In genomic region chr14:99246536-99247083, GRCh38 we compare ENCODE assay signal across 10 cellular contexts. TPM values are rescaled to one million over a fixed set of nuclear protein-coding genes. Genes with fewer than 3 reads are reported as not detected.
DNase-seq lines count a peak whose midpoint lies in the region; ATAC-seq and TF ChIP-seq lines count a peak whose summit lies in the region.
"Had no signal": no experiment of that assay in that cellular context is flagged by ENCODE, and none has a peak within 500 bp of the region (broad histone marks: within the 10 kb centered on the region; RNA-seq: fewer than 3 reads in every experiment).

No MANE protein-coding gene starts in this region.

- no peak for ATAC-seq in Right ventricle myocardium superior (ENCODE audit: poor library complexity)
- peak; percentile 18 for ATAC-seq in mucosa of descending colon

- no peaks in the 10 kb centered on the region for H3K79me2 ChIP-seq in osteoblast (ENCODE audit: insufficient read depth, low read length)

- no peak for TF ChIP-seq POLR2A in vagina (IDR thresholded peaks at IDR 0.05)

- H3K27me3 ChIP-seq in left ventricle myocardium inferior (ENCODE audit: low read depth) (peaks cover 100% of the 10 kb centered on the region), colonic mucosa (peaks cover 9% of the 10 kb centered on the region), vagina (no peaks in the 10 kb centered on the region), osteoblast (ENCODE audit: insufficient read depth, low read length) (peaks cover 20% of the 10 kb centered on the region)

- no peak overlapping the region for H3K9ac ChIP-seq in colonic mucosa (ENCODE audit: low read depth in 2 of 2, low read length in 2 of 2)

- peak overlapping the region; percentile 43 for H3K4me3 ChIP-seq in left ventricle myocardium inferior
- peak overlapping the region; percentile 17 for H3K4me3 ChIP-seq in colonic mucosa
- H3K4me3 ChIP-seq in mucosa of descending colon, result no peak overlapping the region
- H3K4me3 ChIP-seq in vagina, result peak overlapping the region in 1 of 2 donors; percentile 21
- H3K4me3 ChIP-seq in osteoblast (ENCODE audit: insufficient read depth, low read length), result no peak overlapping the region

- H2AFZ ChIP-seq in osteoblast (ENCODE audit: low read length), result no peak overlapping the region

- DNase-seq in left ventricle myocardium inferior (no peak), Right ventricle myocardium superior (no peak), colonic mucosa (no peak), mucosa of descending colon (peak in 2 of 3 donors; percentile 33 to 59), vagina (ENCODE audit: extremely low spot score in 2 of 2) (no peak), NCI-H526 treated with DMSO at 0.1 percent for 48 hours (lab: John Stamatoyannopoulos, UW) (no peak), head of caudate nucleus (no peak), osteoblast (ENCODE audit: insufficient read length, low spot score, missing footprints) (no peak)
- DNase-seq: HCEC 1CT, NCI-H524 treated with DMSO at 0.1 percent for 48 hours had no signal

- intact Hi-C loops in left ventricle myocardium inferior (cut with micrococcal nuclease) (no loop called here), Right ventricle myocardium superior (cut with DNase I) (no loop called here), colonic mucosa (cut with DNase I) (no loop called here), mucosa of descending colon (cut with DNase I, micrococcal nuclease) (no loop called here), vagina (cut with DNase I) (no loop called here), head of caudate nucleus (cut with DNase I) (no loop called here)

- no peak overlapping the region for H3K4me2 ChIP-seq in osteoblast (ENCODE audit: insufficient read depth, low read length)

- H3K27ac ChIP-seq in left ventricle myocardium inferior (replicated peaks) (no peak overlapping the region), colonic mucosa (peak overlapping the region; percentile 22), vagina (peak overlapping the region; percentile 30), osteoblast (ENCODE audit: low read depth, low read length) (no peak overlapping the region)

- no peaks in the 10 kb centered on the region for H4K20me1 ChIP-seq in osteoblast (ENCODE audit: insufficient read depth, low read length)

- H3K36me3 ChIP-seq in left ventricle myocardium inferior, result no peaks in the 10 kb centered on the region
- no peaks in the 10 kb centered on the region for H3K36me3 ChIP-seq in colonic mucosa
- no peaks in the 10 kb centered on the region for H3K36me3 ChIP-seq in mucosa of descending colon (ENCODE audit: low read depth)
- H3K36me3 ChIP-seq in vagina, result no peaks in the 10 kb centered on the region
- H3K36me3 ChIP-seq in osteoblast (ENCODE audit: insufficient read depth, low read length), result no peaks in the 10 kb centered on the region

- TF ChIP-seq CTCF in left ventricle myocardium inferior (IDR thresholded peaks at IDR 0.05; ENCODE audit: borderline replicate concordance) (no peak), colonic mucosa (IDR thresholded peaks at IDR 0.05) (no peak), mucosa of descending colon (IDR thresholded peaks at IDR 0.05) (no peak), vagina (IDR thresholded peaks at IDR 0.05) (no peak), osteoblast (IDR thresholded peaks at IDR 0.05; ENCODE audit: extremely low read depth, low read depth, low read length) (no peak)

- H3K9me3 ChIP-seq in left ventricle myocardium inferior (replicated peaks) (no peaks in the 10 kb centered on the region), colonic mucosa (no peaks in the 10 kb centered on the region), mucosa of descending colon (no peaks in the 10 kb centered on the region), vagina (no peaks in the 10 kb centered on the region), osteoblast (ENCODE audit: low read depth, low read length) (no peaks in the 10 kb centered on the region)

- H3K4me1 ChIP-seq in left ventricle myocardium inferior (peaks cover 16% of the 10 kb centered on the region), colonic mucosa (no peaks in the 10 kb centered on the region), mucosa of descending colon (ENCODE audit: low read depth) (peaks cover 3% of the 10 kb centered on the region), vagina (peaks cover 44% of the 10 kb centered on the region), osteoblast (ENCODE audit: insufficient read depth, low read length) (no peaks in the 10 kb centered on the region)

RNA-seq across cellular contexts. Expression of gene BCL11B, which starts 25.4 kb away (rescaled TPM):
- 0.11 TPM for total RNA-seq in left ventricle myocardium inferior
- 0.08 TPM for total RNA-seq in Right ventricle myocardium superior
- 10 to 100 TPM in 1 of 2 donors, 1 to 10 TPM in 1; 5.6 to 10.4 TPM for total RNA-seq in colonic mucosa
- total RNA-seq in mucosa of descending colon, result 1 to 10 TPM; 2.5 to 5.6 (median 4.9) TPM
- 11.5 TPM for total RNA-seq in vagina
- total RNA-seq in osteoblast, result 0.36 and 0.88 TPM in 2 replicates

Comparison
In these comparisons a context has a peak if more than half of its experiments do, and no peak if none do; other contexts are left out.
1. DNase-seq: peak in mucosa of descending colon (2 of 3); none in left ventricle myocardium inferior (single experiment), Right ventricle myocardium superior (single experiment), colonic mucosa (single experiment), vagina (0 of 2), NCI-H526 treated with DMSO at 0.1 percent for 48 hours (single experiment), head of caudate nucleus (0 of 42) and osteoblast (single experiment).
2. H3K27ac ChIP-seq: peak in colonic mucosa (single experiment) and vagina (single experiment); none in left ventricle myocardium inferior (single experiment) and osteoblast (single experiment).
3. H3K4me3 ChIP-seq: peak in left ventricle myocardium inferior (single experiment) and colonic mucosa (single experiment); none in mucosa of descending colon (single experiment) and osteoblast (single experiment).